1 cellular context compared by ENCODE assay signal in the genomic region with DNA sequence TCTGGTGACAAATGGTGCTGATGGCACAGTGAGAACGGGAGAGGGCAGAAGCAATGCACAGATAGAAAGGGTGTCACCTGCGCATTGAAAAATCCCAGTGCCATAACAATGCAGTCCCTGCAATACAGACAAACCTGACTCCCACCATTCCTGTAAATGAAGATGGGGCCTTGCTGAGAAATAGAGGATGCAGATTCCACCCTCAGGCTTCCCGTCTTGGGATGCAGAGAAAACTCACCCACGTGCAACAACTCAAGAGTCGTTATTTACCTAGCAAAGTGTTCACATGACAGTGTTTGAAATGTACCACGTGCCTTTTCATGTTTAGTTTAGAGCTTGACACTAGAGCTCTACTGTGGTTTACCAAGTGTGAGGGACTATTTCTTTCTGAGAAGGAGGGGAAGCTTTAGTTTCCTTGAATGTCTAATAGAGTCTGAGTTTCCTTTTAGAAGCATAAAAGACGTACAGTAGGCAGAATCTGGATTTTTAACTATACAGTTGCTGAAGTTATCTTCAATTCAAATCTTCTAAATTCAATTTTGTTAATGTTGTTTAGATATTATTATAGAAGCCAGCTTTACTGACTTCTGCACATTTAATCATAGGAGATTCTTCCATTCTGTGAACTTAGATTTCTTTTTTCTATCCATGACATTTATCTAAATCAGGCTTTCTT.
TF ChIP-seq lines count a peak whose summit lies in the region.

No MANE protein-coding gene starts in this region.

TF ChIP-seq in HepG2, 621 proteins besides CTCF, POLR2A, EP300 and RAD21 (continued from another document and continues in another):
- TF ChIP-seq, protein P1, sequence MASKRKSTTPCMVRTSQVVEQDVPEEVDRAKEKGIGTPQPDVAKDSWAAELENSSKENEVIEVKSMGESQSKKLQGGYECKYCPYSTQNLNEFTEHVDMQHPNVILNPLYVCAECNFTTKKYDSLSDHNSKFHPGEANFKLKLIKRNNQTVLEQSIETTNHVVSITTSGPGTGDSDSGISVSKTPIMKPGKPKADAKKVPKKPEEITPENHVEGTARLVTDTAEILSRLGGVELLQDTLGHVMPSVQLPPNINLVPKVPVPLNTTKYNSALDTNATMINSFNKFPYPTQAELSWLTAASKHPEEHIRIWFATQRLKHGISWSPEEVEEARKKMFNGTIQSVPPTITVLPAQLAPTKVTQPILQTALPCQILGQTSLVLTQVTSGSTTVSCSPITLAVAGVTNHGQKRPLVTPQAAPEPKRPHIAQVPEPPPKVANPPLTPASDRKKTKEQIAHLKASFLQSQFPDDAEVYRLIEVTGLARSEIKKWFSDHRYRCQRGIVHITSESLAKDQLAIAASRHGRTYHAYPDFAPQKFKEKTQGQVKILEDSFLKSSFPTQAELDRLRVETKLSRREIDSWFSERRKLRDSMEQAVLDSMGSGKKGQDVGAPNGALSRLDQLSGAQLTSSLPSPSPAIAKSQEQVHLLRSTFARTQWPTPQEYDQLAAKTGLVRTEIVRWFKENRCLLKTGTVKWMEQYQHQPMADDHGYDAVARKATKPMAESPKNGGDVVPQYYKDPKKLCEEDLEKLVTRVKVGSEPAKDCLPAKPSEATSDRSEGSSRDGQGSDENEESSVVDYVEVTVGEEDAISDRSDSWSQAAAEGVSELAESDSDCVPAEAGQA (IDR thresholded peaks at IDR 0.05; ENCODE audit: low read depth): no peak
- TF ChIP-seq, protein P1 (CRISPR knock-in tag; IDR thresholded peaks at IDR 0.05; ENCODE audit: borderline replicate concordance): no peak
- no peak; the same call in 1 of the 2 replicates for TF ChIP-seq NR2F6 (IDR thresholded peaks at IDR 0.05)
- no peak for TF ChIP-seq NR2F6 (CRISPR knock-in tag; IDR thresholded peaks at IDR 0.05)
- no peak for TF ChIP-seq ZNF597 (CRISPR knock-in tag; IDR thresholded peaks at IDR 0.05)
- no peak for TF ChIP-seq SIN3B (IDR thresholded peaks at IDR 0.05; ENCODE audit: low read length)
- TF ChIP-seq, protein P2, sequence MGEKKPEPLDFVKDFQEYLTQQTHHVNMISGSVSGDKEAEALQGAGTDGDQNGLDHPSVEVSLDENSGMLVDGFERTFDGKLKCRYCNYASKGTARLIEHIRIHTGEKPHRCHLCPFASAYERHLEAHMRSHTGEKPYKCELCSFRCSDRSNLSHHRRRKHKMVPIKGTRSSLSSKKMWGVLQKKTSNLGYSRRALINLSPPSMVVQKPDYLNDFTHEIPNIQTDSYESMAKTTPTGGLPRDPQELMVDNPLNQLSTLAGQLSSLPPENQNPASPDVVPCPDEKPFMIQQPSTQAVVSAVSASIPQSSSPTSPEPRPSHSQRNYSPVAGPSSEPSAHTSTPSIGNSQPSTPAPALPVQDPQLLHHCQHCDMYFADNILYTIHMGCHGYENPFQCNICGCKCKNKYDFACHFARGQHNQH (CRISPR knock-in tag; IDR thresholded peaks at IDR 0.05): 0 out of 2 replicates have a peak, but pooled peaks have one; percentile 32
- TF ChIP-seq ZFP82 (CRISPR knock-in tag; IDR thresholded peaks at IDR 0.05; ENCODE audit: borderline replicate concordance): no peak
- TF ChIP-seq ZBTB39 (CRISPR knock-in tag; IDR thresholded peaks at IDR 0.05): no peak
- TF ChIP-seq KDM1A (CRISPR knock-in tag; IDR thresholded peaks at IDR 0.05): no peak
- TF ChIP-seq RARA (CRISPR knock-in tag; IDR thresholded peaks at IDR 0.05): peak; percentile 34; the same call in 1 of the 2 replicates
- TF ChIP-seq, protein P3, sequence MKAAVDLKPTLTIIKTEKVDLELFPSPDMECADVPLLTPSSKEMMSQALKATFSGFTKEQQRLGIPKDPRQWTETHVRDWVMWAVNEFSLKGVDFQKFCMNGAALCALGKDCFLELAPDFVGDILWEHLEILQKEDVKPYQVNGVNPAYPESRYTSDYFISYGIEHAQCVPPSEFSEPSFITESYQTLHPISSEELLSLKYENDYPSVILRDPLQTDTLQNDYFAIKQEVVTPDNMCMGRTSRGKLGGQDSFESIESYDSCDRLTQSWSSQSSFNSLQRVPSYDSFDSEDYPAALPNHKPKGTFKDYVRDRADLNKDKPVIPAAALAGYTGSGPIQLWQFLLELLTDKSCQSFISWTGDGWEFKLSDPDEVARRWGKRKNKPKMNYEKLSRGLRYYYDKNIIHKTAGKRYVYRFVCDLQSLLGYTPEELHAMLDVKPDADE (CRISPR knock-in tag; IDR thresholded peaks at IDR 0.05): no peak
- no peak; the same call in 1 of the 2 replicates for TF ChIP-seq ZNF3 (CRISPR knock-in tag; IDR thresholded peaks at IDR 0.05)
- TF ChIP-seq CBX5 (CRISPR knock-in tag; IDR thresholded peaks at IDR 0.05; ENCODE audit: borderline replicate concordance): no peak
- TF ChIP-seq CCDC6 (CRISPR knock-in tag; IDR thresholded peaks at IDR 0.05): peak; percentile 53; the same call in 1 of the 2 replicates
- no peak for TF ChIP-seq U2AF1 (optimal IDR thresholded peaks at IDR 0.05; ENCODE audit: low read depth, low read length)
- no peak for TF ChIP-seq DR1 (CRISPR knock-in tag; IDR thresholded peaks at IDR 0.05)
- no peak for TF ChIP-seq STAT5B (CRISPR knock-in tag; IDR thresholded peaks at IDR 0.05)
- TF ChIP-seq TP53 (CRISPR knock-in tag; conservative IDR thresholded peaks at IDR 0.05): no peak; the same call in 1 of the 2 replicates
- TF ChIP-seq, protein P4, sequence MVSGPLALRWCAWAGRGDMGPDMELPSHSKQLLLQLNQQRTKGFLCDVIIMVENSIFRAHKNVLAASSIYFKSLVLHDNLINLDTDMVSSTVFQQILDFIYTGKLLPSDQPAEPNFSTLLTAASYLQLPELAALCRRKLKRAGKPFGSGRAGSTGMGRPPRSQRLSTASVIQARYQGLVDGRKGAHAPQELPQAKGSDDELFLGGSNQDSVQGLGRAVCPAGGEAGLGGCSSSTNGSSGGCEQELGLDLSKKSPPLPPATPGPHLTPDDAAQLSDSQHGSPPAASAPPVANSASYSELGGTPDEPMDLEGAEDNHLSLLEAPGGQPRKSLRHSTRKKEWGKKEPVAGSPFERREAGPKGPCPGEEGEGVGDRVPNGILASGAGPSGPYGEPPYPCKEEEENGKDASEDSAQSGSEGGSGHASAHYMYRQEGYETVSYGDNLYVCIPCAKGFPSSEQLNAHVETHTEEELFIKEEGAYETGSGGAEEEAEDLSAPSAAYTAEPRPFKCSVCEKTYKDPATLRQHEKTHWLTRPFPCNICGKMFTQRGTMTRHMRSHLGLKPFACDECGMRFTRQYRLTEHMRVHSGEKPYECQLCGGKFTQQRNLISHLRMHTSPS (CRISPR knock-in tag; IDR thresholded peaks at IDR 0.05; ENCODE audit: low read depth): no peak
- no peak for TF ChIP-seq HES4 (CRISPR knock-in tag; IDR thresholded peaks at IDR 0.05; ENCODE audit: borderline replicate concordance)
- no peak for TF ChIP-seq TOPORS (CRISPR knock-in tag; IDR thresholded peaks at IDR 0.05)
- TF ChIP-seq ZNF256 (CRISPR knock-in tag; conservative IDR thresholded peaks at IDR 0.05): no peak
- TF ChIP-seq, protein P5, sequence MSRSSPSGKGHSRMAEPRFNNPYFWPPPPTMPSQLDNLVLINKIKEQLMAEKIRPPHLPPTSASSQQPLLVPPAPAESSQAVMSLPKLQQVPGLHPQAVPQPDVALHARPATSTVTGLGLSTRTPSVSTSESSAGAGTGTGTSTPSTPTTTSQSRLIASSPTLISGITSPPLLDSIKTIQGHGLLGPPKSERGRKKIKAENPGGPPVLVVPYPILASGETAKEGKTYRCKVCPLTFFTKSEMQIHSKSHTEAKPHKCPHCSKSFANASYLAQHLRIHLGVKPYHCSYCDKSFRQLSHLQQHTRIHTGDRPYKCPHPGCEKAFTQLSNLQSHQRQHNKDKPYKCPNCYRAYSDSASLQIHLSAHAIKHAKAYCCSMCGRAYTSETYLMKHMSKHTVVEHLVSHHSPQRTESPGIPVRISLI (CRISPR knock-in tag; IDR thresholded peaks at IDR 0.05; ENCODE audit: borderline replicate concordance): no peak
- TF ChIP-seq ZNF274 (CRISPR knock-in tag; IDR thresholded peaks at IDR 0.05): no peak
- TF ChIP-seq ZFX (CRISPR knock-in tag; IDR thresholded peaks at IDR 0.05; ENCODE audit: low read depth): no peak
- TF ChIP-seq GATA4 (IDR thresholded peaks at IDR 0.05; ENCODE audit: borderline replicate concordance, low read depth): peak; percentile 21; the same call in 1 of the 2 replicates
- TF ChIP-seq ZNF251 (CRISPR knock-in tag; IDR thresholded peaks at IDR 0.05): no peak
- no peak for TF ChIP-seq POLR2AphosphoS2 (IDR thresholded peaks at IDR 0.05; ENCODE audit: low read depth, low read length)
- TF ChIP-seq THRA (CRISPR knock-in tag; IDR thresholded peaks at IDR 0.05; ENCODE audit: borderline replicate concordance): peak; percentile 12; the same call in 1 of the 2 replicates
- TF ChIP-seq RERE (CRISPR knock-in tag; IDR thresholded peaks at IDR 0.05; ENCODE audit: low read depth): peak; percentile 85
- no peak for TF ChIP-seq ZNF337 (CRISPR knock-in tag; IDR thresholded peaks at IDR 0.05; ENCODE audit: borderline replicate concordance, low read depth)
- 0 out of 2 replicates have a peak, but pooled peaks have one; percentile 21 for TF ChIP-seq HDAC1 (CRISPR knock-in tag; IDR thresholded peaks at IDR 0.05)
